Comparison of ENCODE assay signal across 1 cellular context in genomic region chr2:119158563-119159347, GRCh38.
TF ChIP-seq lines count a peak whose summit lies in the region.

C1QL2 (minus strand) TSS chr2:119158751; CDS start chr2:119158269, 482 bp downstream.

TF ChIP-seq in A549, 52 proteins besides CTCF, POLR2A, EP300 and RAD21 (continued from another document):
- TF ChIP-seq, protein P1, sequence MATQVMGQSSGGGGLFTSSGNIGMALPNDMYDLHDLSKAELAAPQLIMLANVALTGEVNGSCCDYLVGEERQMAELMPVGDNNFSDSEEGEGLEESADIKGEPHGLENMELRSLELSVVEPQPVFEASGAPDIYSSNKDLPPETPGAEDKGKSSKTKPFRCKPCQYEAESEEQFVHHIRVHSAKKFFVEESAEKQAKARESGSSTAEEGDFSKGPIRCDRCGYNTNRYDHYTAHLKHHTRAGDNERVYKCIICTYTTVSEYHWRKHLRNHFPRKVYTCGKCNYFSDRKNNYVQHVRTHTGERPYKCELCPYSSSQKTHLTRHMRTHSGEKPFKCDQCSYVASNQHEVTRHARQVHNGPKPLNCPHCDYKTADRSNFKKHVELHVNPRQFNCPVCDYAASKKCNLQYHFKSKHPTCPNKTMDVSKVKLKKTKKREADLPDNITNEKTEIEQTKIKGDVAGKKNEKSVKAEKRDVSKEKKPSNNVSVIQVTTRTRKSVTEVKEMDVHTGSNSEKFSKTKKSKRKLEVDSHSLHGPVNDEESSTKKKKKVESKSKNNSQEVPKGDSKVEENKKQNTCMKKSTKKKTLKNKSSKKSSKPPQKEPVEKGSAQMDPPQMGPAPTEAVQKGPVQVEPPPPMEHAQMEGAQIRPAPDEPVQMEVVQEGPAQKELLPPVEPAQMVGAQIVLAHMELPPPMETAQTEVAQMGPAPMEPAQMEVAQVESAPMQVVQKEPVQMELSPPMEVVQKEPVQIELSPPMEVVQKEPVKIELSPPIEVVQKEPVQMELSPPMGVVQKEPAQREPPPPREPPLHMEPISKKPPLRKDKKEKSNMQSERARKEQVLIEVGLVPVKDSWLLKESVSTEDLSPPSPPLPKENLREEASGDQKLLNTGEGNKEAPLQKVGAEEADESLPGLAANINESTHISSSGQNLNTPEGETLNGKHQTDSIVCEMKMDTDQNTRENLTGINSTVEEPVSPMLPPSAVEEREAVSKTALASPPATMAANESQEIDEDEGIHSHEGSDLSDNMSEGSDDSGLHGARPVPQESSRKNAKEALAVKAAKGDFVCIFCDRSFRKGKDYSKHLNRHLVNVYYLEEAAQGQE (IDR thresholded peaks at IDR 0.05): no peak
- TF ChIP-seq PBX3 (IDR thresholded peaks at IDR 0.05): no peak
- no peak for TF ChIP-seq JUN (IDR thresholded peaks at IDR 0.05)
- TF ChIP-seq MYC (IDR thresholded peaks at IDR 0.05; ENCODE audit: borderline replicate concordance, low read length): no peak
- TF ChIP-seq FOSL2 (IDR thresholded peaks at IDR 0.05): no peak
- no peak for TF ChIP-seq FOSL2 (CRISPR knock-in tag; IDR thresholded peaks at IDR 0.05)
- no peak for TF ChIP-seq NPAS2 (CRISPR knock-in tag; IDR thresholded peaks at IDR 0.05; ENCODE audit: borderline replicate concordance)
- TF ChIP-seq E2F6 (IDR thresholded peaks at IDR 0.05; ENCODE audit: borderline replicate concordance, low read depth): no peak
